In genomic region chr19:2290441-2291184, GRCh38 we compare ENCODE assay signal across 1 cellular context.
TF ChIP-seq lines count a peak whose summit lies in the region.

No MANE protein-coding gene starts in this region.

TF ChIP-seq in HepG2, 621 proteins besides CTCF, POLR2A, EP300 and RAD21:
- TF ChIP-seq ZFX (CRISPR knock-in tag; IDR thresholded peaks at IDR 0.05; ENCODE audit: low read depth) (0 out of 2 replicates have a peak, but pooled peaks have one; percentile 2), KLF13 (CRISPR knock-in tag; IDR thresholded peaks at IDR 0.05) (no peak), ADNP (CRISPR knock-in tag; IDR thresholded peaks at IDR 0.05) (no peak), ZNF782 (CRISPR knock-in tag; IDR thresholded peaks at IDR 0.05; ENCODE audit: borderline replicate concordance) (no peak), GATAD2A (CRISPR knock-in tag; IDR thresholded peaks at IDR 0.05) (no peak), ZNF484 (CRISPR knock-in tag; IDR thresholded peaks at IDR 0.05; ENCODE audit: borderline replicate concordance, low read depth) (no peak), HNRNPLL (IDR thresholded peaks at IDR 0.05; ENCODE audit: low read depth, low read length, poor library complexity, severe bottlenecking) (peak; percentile 30), RAD51 (IDR thresholded peaks at IDR 0.05; ENCODE audit: borderline replicate concordance) (no peak), BCL6 (CRISPR knock-in tag; IDR thresholded peaks at IDR 0.05) (no peak), MXD4 (CRISPR knock-in tag; IDR thresholded peaks at IDR 0.05) (no peak), GPN1 (CRISPR knock-in tag; IDR thresholded peaks at IDR 0.05; ENCODE audit: borderline replicate concordance) (no peak), SOX6 (IDR thresholded peaks at IDR 0.05) (no peak), SOX6 (CRISPR knock-in tag; IDR thresholded peaks at IDR 0.05) (no peak), SNAI1 (CRISPR knock-in tag; IDR thresholded peaks at IDR 0.05; ENCODE audit: borderline replicate concordance) (no peak), ZUFSP (CRISPR knock-in tag; IDR thresholded peaks at IDR 0.05; ENCODE audit: borderline replicate concordance) (no peak), GTF2F1 (IDR thresholded peaks at IDR 0.05; ENCODE audit: low read length) (no peak), ZNF597 (CRISPR knock-in tag; IDR thresholded peaks at IDR 0.05) (no peak), KDM5B (CRISPR knock-in tag; IDR thresholded peaks at IDR 0.05; ENCODE audit: borderline replicate concordance) (peak; percentile 25; the same call in 1 of the 2 replicates), ZNF20 (CRISPR knock-in tag; IDR thresholded peaks at IDR 0.05) (no peak), PCBP2 (optimal IDR thresholded peaks at IDR 0.05; ENCODE audit: low read depth, low read length, poor library complexity, severe bottlenecking) (no peak), ZNF335 (CRISPR knock-in tag; IDR thresholded peaks at IDR 0.05) (no peak), ZNF501 (CRISPR knock-in tag; IDR thresholded peaks at IDR 0.05) (peak; percentile 20; the same call in 1 of the 2 replicates), ZNF878 (CRISPR knock-in tag; IDR thresholded peaks at IDR 0.05) (no peak), ZNF883 (CRISPR knock-in tag; IDR thresholded peaks at IDR 0.05; ENCODE audit: not compliant biosample characterization) (peak; percentile 7), FOXM1 (CRISPR knock-in tag; IDR thresholded peaks at IDR 0.05) (no peak), ZNF225 (CRISPR knock-in tag; IDR thresholded peaks at IDR 0.05) (no peak), ZNF318 (CRISPR knock-in tag; IDR thresholded peaks at IDR 0.05) (no peak), KMT2A (CRISPR knock-in tag; IDR thresholded peaks at IDR 0.05) (no peak), NFIC (IDR thresholded peaks at IDR 0.05; ENCODE audit: low read length) (no peak), SNRNP70 (IDR thresholded peaks at IDR 0.05; ENCODE audit: low read depth, low read length) (no peak)
TF ChIP-seq in HepG2: peak in this region for 5.
